ENCODE assay signal across 22 cellular contexts in genomic region chr10:35789996-35790395, GRCh38.
DNase-seq lines count a peak whose midpoint lies in the region; TF ChIP-seq lines count a peak whose summit lies in the region.
"Had no signal": no experiment of that assay in that cellular context is flagged by ENCODE, and none has a peak within 500 bp of the region (broad histone marks: within the 10 kb centered on the region; RNA-seq: fewer than 3 reads in every experiment).

No MANE protein-coding gene starts in this region.

- intact Hi-C loops in posterior vena cava (cut with DNase I) = no loop called here

- no peak overlapping the region for H3K4me3 ChIP-seq in AG09309 (ENCODE audit: control insufficient read depth, low read depth, low read length)
- H3K4me3 ChIP-seq: gastrocnemius medialis, MG63, right atrium auricular region, SJSA1 had no signal

- peak; percentile 7 for DNase-seq in AG09309 (ENCODE audit: low read depth)
- peak; percentile 18 for DNase-seq in HS-5 (ENCODE audit: low read depth)
- DNase-seq in T1000 (lab: John Stamatoyannopoulos, UW) = peak; percentile 28
- DNase-seq in iris pigment epithelial cell (ENCODE audit: low read depth) = peak; percentile 27
- DNase-seq in posterior vena cava (ENCODE audit: low spot score) = no peak
- DNase-seq in activated CD4-positive, alpha-beta T cell treated with anti-CD3 and anti-CD28 coated beads, Interleukin-2, amount 50 U/mL, for 4 hours = no peak
- DNase-seq in DMS 273 (lab: John Stamatoyannopoulos, UW; ENCODE audit: unreplicated experiment) = no peak
- no peak for DNase-seq in hippocampal formation (lab: John Stamatoyannopoulos, UW)
- DNase-seq: ACHN; activated CD4-positive, alpha-beta memory T cell treated with anti-CD3 and anti-CD28 coated beads for 36 hours; activated gamma-delta T cell treated with Interleukin-2 at 50 U/mL for 16 hours; CD4-positive, CD25-positive, alpha-beta regulatory T cell; dermis blood vessel endothelial cell; gastrocnemius medialis; MG63; NCI-H146; NCI-H69; occipital lobe; OCI-M1; stimulated activated CD4-positive, alpha-beta T cell treated with anti-CD3 and anti-CD28 coated beads, Interleukin-15, amount 100 ng/mL, for 24 hours had no signal

- TF ChIP-seq CTCF in AG09309 (IDR thresholded peaks at IDR 0.05; ENCODE audit: control insufficient read depth, insufficient read depth, low read depth, low read length, missing control alignments) = no peak

Comparison
In these comparisons a context has a peak if more than half of its experiments do, and no peak if none do; other contexts are left out.
1. DNase-seq: peak in AG09309 (single experiment), HS-5 (single experiment), T1000 (single experiment) and iris pigment epithelial cell (single experiment); none in posterior vena cava (single experiment), activated CD4-positive, alpha-beta T cell treated with anti-CD3 and anti-CD28 coated beads, Interleukin-2, amount 50 U/mL, for 4 hours (0 of 2), DMS 273 (single experiment) and hippocampal formation (0 of 2).